Comparison of ENCODE assay signal across 8 cellular contexts in genomic region chrX:110002300-110003166, GRCh38. TPM values are rescaled to one million over a fixed set of nuclear protein-coding genes. Genes with fewer than 3 reads are reported as not detected.
DNase-seq lines count a peak whose midpoint lies in the region; ATAC-seq and TF ChIP-seq lines count a peak whose summit lies in the region.

TSS of gene TMEM164 (plus strand) at chrX:110003114. CDS start at chrX:110003775, 661 bp downstream.

- no peaks in the 10 kb centered on the region for H3K9me3 ChIP-seq in right lobe of liver

- WGBS in right lobe of liver (ENCODE audit: insufficient coverage, low coverage, low lambda C conversion rate, missing lambda C conversion rate): 18% methylated on average over 28 of the region's 83 CpGs

- intact Hi-C loops in right lobe of liver (cut with DNase I): no loop called here

- TF ChIP-seq CTCF in right lobe of liver (IDR thresholded peaks at IDR 0.05): peak in 1 of 4 donors; percentile 22

- DNase-seq in Ammon's horn (ENCODE audit: low spot score) (peak; percentile 84), NCI-H526 treated with DMSO at 0.1 percent for 48 hours (lab: John Stamatoyannopoulos, UW) (peak; percentile 63), dermis microvascular lymphatic vessel endothelial cell (ENCODE audit: low read depth in 2 of 2) (peak; percentile 36 to 78), right lobe of liver (peak; percentile 82 to 92 (median 88))
- DNase-seq in activated CD4-positive, alpha-beta T cell treated with anti-CD3 and anti-CD28 coated beads, Interleukin-2, amount 50 U/mL, for 24 hours (ENCODE audit: low read depth in 1 of 2, low spot score in 1 of 2): peak; percentile 52 to 60
- peak; percentile 71 to 83 for DNase-seq in stimulated activated CD4-positive, alpha-beta T cell treated with anti-CD3 and anti-CD28 coated beads, Interleukin-4, amount 100 ng/mL, for 4 hours

- TF ChIP-seq POLR2A in GM19193 (IDR thresholded peaks at IDR 0.05; ENCODE audit: extremely low read depth, insufficient read depth, insufficient read length) (peak; percentile 46), right lobe of liver (IDR thresholded peaks at IDR 0.05) (no peak)

- no peaks in the 10 kb centered on the region for H3K27me3 ChIP-seq in right lobe of liver

- peak within 1 kb of the TSS; percentile 44 to 61 (median 52) for H3K4me3 ChIP-seq in right lobe of liver

- peaks cover 0 to 11% (median 0%) of the 10 kb centered on the region in 4 donors for H3K4me1 ChIP-seq in right lobe of liver

- ATAC-seq in HG03432 (IDR thresholded peaks at IDR 0.05; ENCODE audit: unreplicated experiment) (peak; percentile 85), right lobe of liver (peak; percentile 90 to 95 (median 92))

- no peaks in the 10 kb centered on the region for H3K36me3 ChIP-seq in right lobe of liver

- peak within 1 kb of the TSS; percentile 31 to 67 (median 54) for H3K27ac ChIP-seq in right lobe of liver

RNA-seq across cellular contexts. Expression of gene TMEM164, which starts in this region (rescaled TPM):
- 13.6 and 19.7 TPM in 2 replicates for total RNA-seq in dermis microvascular lymphatic vessel endothelial cell
- 1 to 10 TPM; 1.3 to 7.9 (median 2.8) TPM for total RNA-seq in right lobe of liver

Comparison
In these comparisons a context has a peak if more than half of its experiments do, and no peak if none do; other contexts are left out.
1. Peak in every context shown above with its lines: DNase-seq, ATAC-seq, H3K4me3 ChIP-seq and H3K27ac ChIP-seq.